Comparison of ENCODE assay signal across 8 cellular contexts in the genomic region with DNA sequence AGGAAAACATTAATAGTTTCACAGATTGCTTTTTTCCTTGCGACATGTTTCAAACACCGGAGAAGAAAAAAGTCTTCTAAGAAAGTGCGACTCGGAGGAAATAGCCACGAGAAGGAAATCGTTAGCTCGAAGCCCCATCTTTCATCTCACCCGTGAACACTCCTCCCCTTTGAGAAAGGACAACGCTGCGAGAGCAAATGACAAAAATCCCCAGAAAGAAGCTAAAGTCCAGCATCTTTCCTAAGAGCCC.
DNase-seq lines count a peak whose midpoint lies in the region; ATAC-seq lines count a peak whose summit lies in the region.

No MANE protein-coding gene starts in this region.

- peaks cover 91% of the 10 kb centered on the region for H3K79me2 ChIP-seq in Karpas-422 (ENCODE audit: low read length)

- H3K4me1 ChIP-seq in Karpas-422 (ENCODE audit: low read length) (peaks cover 61% of the 10 kb centered on the region), mucosa of rectum (ENCODE audit: control insufficient read depth in 2 of 2, insufficient read depth in 2 of 2, low read length in 2 of 2) (peaks cover 19 to 23% of the 10 kb centered on the region in 2 donors)

- H2AFZ ChIP-seq in Karpas-422 (ENCODE audit: low read length): no peak overlapping the region

- H3K4me1 Mint-ChIP-seq in central memory CD8-positive, alpha-beta T cell: peaks cover 32% of the 10 kb centered on the region

- H3K9ac ChIP-seq in Karpas-422 (ENCODE audit: low read length): peak overlapping the region; percentile 97
- peak overlapping the region; percentile 89 to 94 for H3K9ac ChIP-seq in mucosa of rectum (ENCODE audit: low read depth in 1 of 2, low read length in 2 of 2)

- peaks cover 27% of the 10 kb centered on the region for H3K36me3 Mint-ChIP-seq in central memory CD8-positive, alpha-beta T cell (ENCODE audit: insufficient read depth)

- H3K4me3 ChIP-seq in Karpas-422 (ENCODE audit: low read length): peak overlapping the region; percentile 96
- peak overlapping the region; percentile 94 to 99 for H3K4me3 ChIP-seq in mucosa of rectum (ENCODE audit: low read length in 2 of 2)

- H3K4me3 Mint-ChIP-seq in central memory CD8-positive, alpha-beta T cell: peak overlapping the region; percentile 100

- H3K36me3 ChIP-seq in Karpas-422 (ENCODE audit: insufficient read depth, low read length) (peaks cover 11% of the 10 kb centered on the region), mucosa of rectum (ENCODE audit: control insufficient read depth in 2 of 2, insufficient read depth in 2 of 2, low read length in 2 of 2) (no peaks in the 10 kb centered on the region)

- H4K20me1 ChIP-seq in Karpas-422 (ENCODE audit: insufficient read depth, low read depth, low read length): peaks cover 29% of the 10 kb centered on the region

- peak; percentile 31 for DNase-seq in EL
- DNase-seq in Karpas-422: no peak
- peak in 1 of 2 donors; percentile 37 for DNase-seq in central memory CD8-positive, alpha-beta T cell (ENCODE audit: low spot score in 2 of 2)
- DNase-seq in NCI-H187 treated with DMSO at 0.1 percent for 48 hours (lab: John Stamatoyannopoulos, UW): no peak
- no peak for DNase-seq in DMS53 treated with DMSO at 0.1 percent for 48 hours (lab: John Stamatoyannopoulos, UW; ENCODE audit: unreplicated experiment)
- DNase-seq in stimulated activated CD4-positive, alpha-beta T cell treated with anti-CD3 and anti-CD28 coated beads, Interleukin-4, amount 100 ng/mL, for 4 hours: no peak

- no peaks in the 10 kb centered on the region for H3K9me2 ChIP-seq in Karpas-422 (replicated peaks; ENCODE audit: insufficient read depth, low read length)

- H3K9me3 ChIP-seq in Karpas-422 (ENCODE audit: low read length) (no peaks in the 10 kb centered on the region), mucosa of rectum (ENCODE audit: control insufficient read depth in 2 of 2, low read length in 2 of 2) (no peaks in the 10 kb centered on the region)

- no peak for ATAC-seq in central memory CD8-positive, alpha-beta T cell (replicated peaks; ENCODE audit: extremely low read depth, poor library complexity, severe bottlenecking)
- no peak for ATAC-seq in GM21526 (IDR thresholded peaks at IDR 0.05; ENCODE audit: low FRiP score, unreplicated experiment)

- peak overlapping the region; percentile 92 for H3K27ac ChIP-seq in Karpas-422 (ENCODE audit: low read length)
- H3K27ac ChIP-seq in mucosa of rectum (ENCODE audit: low read depth in 2 of 2, low read length in 2 of 2): peak overlapping the region; percentile 87 to 90

- H3K27ac Mint-ChIP-seq in central memory CD8-positive, alpha-beta T cell (ENCODE audit: low read depth): peak overlapping the region; percentile 96

- H3K27me3 ChIP-seq in Karpas-422 (ENCODE audit: low read length) (no peaks in the 10 kb centered on the region), mucosa of rectum (ENCODE audit: control insufficient read depth in 2 of 2, insufficient read depth in 2 of 2, low read length in 2 of 2) (no peaks in the 10 kb centered on the region)

- H3K4me2 ChIP-seq in Karpas-422 (ENCODE audit: low read depth, low read length, poor library complexity, severe bottlenecking): peak overlapping the region; percentile 82

- no peaks in the 10 kb centered on the region for H3K27me3 Mint-ChIP-seq in central memory CD8-positive, alpha-beta T cell

- no peaks in the 10 kb centered on the region for H3K9me3 Mint-ChIP-seq in central memory CD8-positive, alpha-beta T cell
